13 cellular contexts compared by ENCODE assay signal in genomic region chr1:33420870-33421775, GRCh38.
DNase-seq lines count a peak whose midpoint lies in the region; ATAC-seq and TF ChIP-seq lines count a peak whose summit lies in the region.
"Had no signal": no experiment of that assay in that cellular context is flagged by ENCODE, and none has a peak within 500 bp of the region (broad histone marks: within the 10 kb centered on the region; RNA-seq: fewer than 3 reads in every experiment).

No MANE protein-coding gene starts in this region.

- peak; percentile 31 for DNase-seq in AG10803 (ENCODE audit: low read depth)
- peak; percentile 43 for DNase-seq in KBM-7
- DNase-seq in amniotic epithelial cell (ENCODE audit: low read depth), result peak; percentile 52
- peak; percentile 66 for DNase-seq in iris pigment epithelial cell (ENCODE audit: low read depth)
- no peak for DNase-seq in NCI-H446 treated with DMSO at 0.1 percent for 48 hours (lab: John Stamatoyannopoulos, UW)
- DNase-seq in activated CD4-positive, alpha-beta T cell treated with anti-CD3 and anti-CD28 coated beads, Interleukin-2, amount 50 U/mL, for 48 hours, result no peak
- DNase-seq: activated T-cell treated with anti-CD3 and anti-CD28 coated beads for 4 hours, aorta, NCI-H2107 had no signal

- no peak for TF ChIP-seq CTCF in AG10803 (conservative IDR thresholded peaks at IDR 0.05; ENCODE audit: low read length)

- in situ Hi-C loops in KBM-7 (cut with MboI; ENCODE audit: low pct_unique_long_range_greater_than_20kb, low sequenced_read_pairs), result no loop called here

- H3K4me3 ChIP-seq in AG10803 (ENCODE audit: low read length), result no peak overlapping the region
- H3K4me3 ChIP-seq: BLaER1 had no signal

- ATAC-seq in HG03139 (IDR thresholded peaks at IDR 0.05; ENCODE audit: unreplicated experiment), result no peak
- ATAC-seq in GM19035 (IDR thresholded peaks at IDR 0.05; ENCODE audit: unreplicated experiment), result no peak
- ATAC-seq: Panc1 had no signal

Comparison
In these comparisons a context has a peak if more than half of its experiments do, and no peak if none do; other contexts are left out.
1. DNase-seq: peak in AG10803 (single experiment), KBM-7 (single experiment), amniotic epithelial cell (single experiment) and iris pigment epithelial cell (single experiment); none in NCI-H446 treated with DMSO at 0.1 percent for 48 hours (single experiment) and activated CD4-positive, alpha-beta T cell treated with anti-CD3 and anti-CD28 coated beads, Interleukin-2, amount 50 U/mL, for 48 hours (0 of 2).